Comparison of ENCODE assay signal across 9 cellular contexts in the genomic region with DNA sequence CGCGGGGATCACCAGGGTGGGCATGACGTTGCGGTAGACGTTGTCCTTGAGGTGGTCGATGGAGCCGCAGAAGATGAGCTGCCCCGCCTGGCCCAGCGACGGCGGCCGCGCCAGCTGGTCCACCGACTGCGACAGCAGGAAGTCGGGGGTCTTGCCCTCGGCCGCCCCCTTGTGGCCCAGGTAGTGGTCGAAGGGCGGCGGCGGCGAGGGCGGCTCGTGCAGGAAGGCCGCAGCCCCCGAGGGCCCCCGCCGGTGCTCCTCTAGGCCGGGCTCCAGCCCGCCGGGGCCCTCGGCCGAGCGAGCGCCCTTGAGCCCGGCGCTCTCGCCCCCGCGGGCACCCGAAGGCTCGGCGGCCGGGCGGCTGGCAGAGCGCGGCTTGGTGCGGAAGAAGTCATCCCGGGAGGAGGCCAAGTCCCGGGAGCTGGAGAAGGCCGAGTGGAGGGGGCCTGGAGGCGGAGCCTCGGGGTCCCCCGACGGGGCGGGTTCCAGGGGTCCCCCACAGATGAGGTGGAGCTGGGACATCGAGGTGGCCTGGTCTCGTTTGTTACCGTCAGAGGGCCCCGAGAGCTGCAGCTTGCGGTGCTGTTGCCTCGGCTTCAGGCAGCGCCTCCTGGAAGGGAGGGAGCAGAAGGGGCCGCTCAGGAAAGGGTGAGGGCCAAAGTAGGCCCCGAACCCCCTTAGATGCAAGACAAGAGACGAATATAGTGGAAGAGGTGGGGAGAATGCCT. TPM values are rescaled to one million over a fixed set of nuclear protein-coding genes. Genes with fewer than 3 reads are reported as not detected.
DNase-seq lines count a peak whose midpoint lies in the region; ATAC-seq lines count a peak whose summit lies in the region.
"Had no signal": no experiment of that assay in that cellular context is flagged by ENCODE, and none has a peak within 500 bp of the region (broad histone marks: within the 10 kb centered on the region; RNA-seq: fewer than 3 reads in every experiment).

No MANE protein-coding gene starts in this region.

- peak overlapping the region; percentile 15; the same call in 1 of the 2 replicates for H3K4me3 ChIP-seq in iPS-18c (ENCODE audit: insufficient read depth, low read depth, low read length)
- H3K4me3 ChIP-seq: right lobe of liver had no signal

- no peaks in the 10 kb centered on the region for H3K9me3 ChIP-seq in iPS-18c (ENCODE audit: control insufficient read depth, insufficient read depth, low read length)
- H3K9me3 ChIP-seq: right lobe of liver had no signal

- peaks cover 21 to 22% of the 10 kb centered on the region in 2 donors for H3K4me1 Mint-ChIP-seq in stimulated activated naive B cell treated with anti-CD40 and anti-IgM and Interleukin-4, amounts not matched to agents 10 μg/mL and 1 μg/mL and 100 μg/mL, for 72 hours

- intact Hi-C loops in posterior vena cava (cut with DNase I) = no loop called here

- peaks cover 26 to 30% of the 10 kb centered on the region in 2 donors for H3K36me3 Mint-ChIP-seq in stimulated activated naive B cell treated with anti-CD40 and anti-IgM and Interleukin-4, amounts not matched to agents 10 μg/mL and 1 μg/mL and 100 μg/mL, for 72 hours

- ATAC-seq in stimulated activated naive B cell treated with anti-CD40 and anti-IgM and Interleukin-4, amounts not matched to agents 10 μg/mL and 1 μg/mL and 100 μg/mL, for 72 hours (replicated peaks) = peak; percentile 25 to 47
- no peak for ATAC-seq in GM21723 (IDR thresholded peaks at IDR 0.05; ENCODE audit: unreplicated experiment)

- H3K27me3 Mint-ChIP-seq in stimulated activated naive B cell treated with anti-CD40 and anti-IgM and Interleukin-4, amounts not matched to agents 10 μg/mL and 1 μg/mL and 100 μg/mL, for 72 hours = peaks cover 0 to 12% of the 10 kb centered on the region in 2 donors

- H3K27ac Mint-ChIP-seq in stimulated activated naive B cell treated with anti-CD40 and anti-IgM and Interleukin-4, amounts not matched to agents 10 μg/mL and 1 μg/mL and 100 μg/mL, for 72 hours = no peak overlapping the region

- DNase-seq in NCI-H82 (lab: John Stamatoyannopoulos, UW) (peak; percentile 85), NCI-H82 treated with DMSO at 0.1 percent for 48 hours (lab: John Stamatoyannopoulos, UW; ENCODE audit: unreplicated experiment) (no peak), NCI-H146 (lab: John Stamatoyannopoulos, UW) (no peak), posterior vena cava (ENCODE audit: low spot score) (no peak)
- peak; percentile 53 for DNase-seq in activated T-helper 9 cell treated with anti-CD3 and anti-CD28 coated beads, Interleukin-2, amount 50 U/mL, for 16 hours (ENCODE audit: low read depth)
- DNase-seq in stimulated activated naive B cell treated with anti-CD40 and anti-IgM and Interleukin-4, amounts not matched to agents 10 μg/mL and 1 μg/mL and 100 μg/mL, for 72 hours = no peak

- H3K4me3 Mint-ChIP-seq in stimulated activated naive B cell treated with anti-CD40 and anti-IgM and Interleukin-4, amounts not matched to agents 10 μg/mL and 1 μg/mL and 100 μg/mL, for 72 hours = peak overlapping the region in 1 of 2 donors; percentile 63

- H3K9me3 Mint-ChIP-seq in stimulated activated naive B cell treated with anti-CD40 and anti-IgM and Interleukin-4, amounts not matched to agents 10 μg/mL and 1 μg/mL and 100 μg/mL, for 72 hours = no peaks in the 10 kb centered on the region

RNA-seq across cellular contexts. Expression of gene FAM171A2, which starts 8.9 kb away (rescaled TPM):
- under 1 TPM; 0.43 to 0.69 TPM for total RNA-seq in posterior vena cava

RNA-seq across cellular contexts. Expression of gene GRN, which starts 9.6 kb away (rescaled TPM):
- 100 to 1,000 TPM; 149 to 261 TPM for total RNA-seq in posterior vena cava

RNA-seq across cellular contexts. Expression of gene SLC25A39, which starts 30.1 kb away (rescaled TPM):
- total RNA-seq in posterior vena cava = 10 to 100 TPM; 47.0 to 56.9 TPM

RNA-seq across cellular contexts. Expression of gene ITGA2B, which starts 34.7 kb away (rescaled TPM):
- total RNA-seq in posterior vena cava = 1 to 10 TPM; 1.4 to 2.0 TPM

RNA-seq across cellular contexts. Expression of gene RUNDC3A, which starts 46.3 kb away (rescaled TPM):
- total RNA-seq in posterior vena cava = under 1 TPM in 1 of 2 donors, not detected in 1; 0.83 TPM

Comparison
In these comparisons a context has a peak if more than half of its experiments do, and no peak if none do; other contexts are left out.
1. DNase-seq: peak in NCI-H82 (single experiment) and activated T-helper 9 cell treated with anti-CD3 and anti-CD28 coated beads, Interleukin-2, amount 50 U/mL, for 16 hours (single experiment); none in NCI-H82 treated with DMSO at 0.1 percent for 48 hours (single experiment), stimulated activated naive B cell treated with anti-CD40 and anti-IgM and Interleukin-4, amounts not matched to agents 10 μg/mL and 1 μg/mL and 100 μg/mL, for 72 hours (single experiment), NCI-H146 (single experiment) and posterior vena cava (single experiment).